In the genomic region with DNA sequence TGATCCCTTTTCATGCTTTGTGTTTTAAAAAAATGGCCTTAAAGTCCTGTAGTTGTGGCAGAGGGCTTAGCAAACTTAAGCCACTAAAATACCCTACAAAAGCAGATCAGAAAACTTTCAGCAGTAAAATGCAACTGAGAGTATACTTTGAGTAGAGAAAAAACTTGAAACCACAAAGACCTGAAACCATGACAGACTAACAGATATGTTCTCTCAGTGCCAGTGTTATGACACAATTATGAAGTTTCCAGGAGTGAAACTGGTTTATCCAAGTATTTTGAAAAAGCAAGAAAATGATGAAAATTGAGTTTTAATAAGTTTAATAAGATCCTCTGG, we compare ENCODE assay signal across 10 cellular contexts.
DNase-seq lines count a peak whose midpoint lies in the region; ATAC-seq and TF ChIP-seq lines count a peak whose summit lies in the region.
"Had no signal": no experiment of that assay in that cellular context is flagged by ENCODE, and none has a peak within 500 bp of the region (broad histone marks: within the 10 kb centered on the region; RNA-seq: fewer than 3 reads in every experiment).

No MANE protein-coding gene starts in this region.

- no peak overlapping the region for H2AK5ac ChIP-seq in trophoblast cell (ENCODE audit: low read length)

- H3K27ac ChIP-seq in hepatocyte (peak overlapping the region; percentile 5), trophoblast cell (ENCODE audit: low read depth, low read length) (no peak overlapping the region)

- H3K79me2 ChIP-seq in hepatocyte (peaks cover 89% of the 10 kb centered on the region), trophoblast cell (ENCODE audit: control insufficient read depth, insufficient read depth, low read length, poor library complexity) (no peaks in the 10 kb centered on the region)

- H3K4me1 ChIP-seq in hepatocyte (ENCODE audit: insufficient read depth) (peaks cover 19% of the 10 kb centered on the region), trophoblast cell (ENCODE audit: control insufficient read depth in 1 of 2, insufficient read depth in 2 of 2, low read length in 2 of 2) (peaks cover 0 to 5% of the 10 kb centered on the region in 2 experiments)

- ATAC-seq in GM18870 (IDR thresholded peaks at IDR 0.05; ENCODE audit: unreplicated experiment) (peak; percentile 90), GM21786 (IDR thresholded peaks at IDR 0.05; ENCODE audit: unreplicated experiment) (peak; percentile 91), HG03460 (IDR thresholded peaks at IDR 0.05; ENCODE audit: unreplicated experiment) (peak; percentile 82), SK-N-SH treated with all-trans-retinoic acid at 6 μM for 48 hours (no peak)

- DNase-seq in hepatocyte (ENCODE audit: low spot score) (no peak), inferior parietal cortex (ENCODE audit: extremely low spot score) (no peak), dedifferentiated amniotic fluid mesenchymal stem cell (ENCODE audit: extremely low spot score) (no peak), trophoblast cell (no peak)
- DNase-seq: GDM1 had no signal

- H3K18ac ChIP-seq in trophoblast cell (ENCODE audit: low read length) = no peak overlapping the region

- no peak overlapping the region for H3K23ac ChIP-seq in trophoblast cell (ENCODE audit: low read length)

- H3K4me3 ChIP-seq in hepatocyte (no peak overlapping the region), trophoblast cell (ENCODE audit: low read depth, low read length) (no peak overlapping the region)
- H3K4me3 ChIP-seq: skin epidermis had no signal

- no peaks in the 10 kb centered on the region for H4K20me1 ChIP-seq in hepatocyte (ENCODE audit: insufficient read depth, poor library complexity, severe bottlenecking)

- peaks cover 4% of the 10 kb centered on the region for H3K79me1 ChIP-seq in trophoblast cell (ENCODE audit: low read length)

- no peak overlapping the region for H2BK120ac ChIP-seq in trophoblast cell (ENCODE audit: insufficient read depth, low read length, poor library complexity)

- H2BK5ac ChIP-seq in trophoblast cell (ENCODE audit: low read depth, low read length, poor library complexity) = no peak overlapping the region

- H2BK12ac ChIP-seq in trophoblast cell (ENCODE audit: low read length) = no peak overlapping the region

- no peaks in the 10 kb centered on the region for H3K27me3 ChIP-seq in hepatocyte
- H3K27me3 ChIP-seq in trophoblast cell (ENCODE audit: insufficient read depth, low read length) = no peaks in the 10 kb centered on the region

- no peak overlapping the region for H3K4ac ChIP-seq in trophoblast cell (ENCODE audit: low read depth, low read length)

- H3K4me2 ChIP-seq in hepatocyte (no peak overlapping the region), trophoblast cell (ENCODE audit: low read length) (no peak overlapping the region)

- H3K9ac ChIP-seq in trophoblast cell (ENCODE audit: low read length) = no peak overlapping the region

- H4K91ac ChIP-seq in trophoblast cell (ENCODE audit: low read depth, low read length) = no peak overlapping the region

- H3K9me3 ChIP-seq in hepatocyte (ENCODE audit: low read depth) (no peaks in the 10 kb centered on the region), trophoblast cell (ENCODE audit: insufficient read depth, low read depth, low read length) (no peaks in the 10 kb centered on the region)

- H4K8ac ChIP-seq in trophoblast cell (ENCODE audit: low read depth, low read length) = no peak overlapping the region

- no peak for TF ChIP-seq CTCF in hepatocyte (IDR thresholded peaks at IDR 0.05; ENCODE audit: poor library complexity)

- H2AFZ ChIP-seq in hepatocyte (no peak overlapping the region), trophoblast cell (ENCODE audit: insufficient read depth, low read length, poor library complexity) (no peak overlapping the region)

- H3K14ac ChIP-seq in trophoblast cell (ENCODE audit: low read length) = no peak overlapping the region

- H4K12ac ChIP-seq in trophoblast cell (ENCODE audit: low read depth, low read length) = no peak overlapping the region

- H3K9me2 ChIP-seq in hepatocyte (replicated peaks; ENCODE audit: insufficient read depth) = no peaks in the 10 kb centered on the region

- no peaks in the 10 kb centered on the region for H3K36me3 ChIP-seq in hepatocyte (replicated peaks; ENCODE audit: insufficient read depth, low read depth)
- H3K36me3 ChIP-seq in trophoblast cell (ENCODE audit: control insufficient read depth in 1 of 2, insufficient read depth in 2 of 2, low read length in 2 of 2) = no peaks in the 10 kb centered on the region

TF ChIP-seq in SK-N-SH treated with all-trans-retinoic acid at 6 μM for 48 hours, 23 proteins besides CTCF, POLR2A, EP300 and RAD21 (continues in another document):
- TF ChIP-seq CSDC2 (CRISPR knock-in tag; IDR thresholded peaks at IDR 0.05) (no peak), ARNTL (CRISPR knock-in tag; IDR thresholded peaks at IDR 0.05; ENCODE audit: borderline replicate concordance, low read depth) (no peak), ZNF8 (CRISPR knock-in tag; IDR thresholded peaks at IDR 0.05) (no peak), PPARA (CRISPR knock-in tag; IDR thresholded peaks at IDR 0.05; ENCODE audit: borderline replicate concordance) (no peak), ZFP30 (CRISPR knock-in tag; IDR thresholded peaks at IDR 0.05) (no peak), SNAI2 (CRISPR knock-in tag; IDR thresholded peaks at IDR 0.05) (no peak), ESRRG (CRISPR knock-in tag; IDR thresholded peaks at IDR 0.05) (no peak), ISL1 (CRISPR knock-in tag; IDR thresholded peaks at IDR 0.05) (no peak), ZNF70 (CRISPR knock-in tag; IDR thresholded peaks at IDR 0.05) (no peak), ZFP3 (CRISPR knock-in tag; IDR thresholded peaks at IDR 0.05) (no peak), RARB (CRISPR knock-in tag; IDR thresholded peaks at IDR 0.05) (no peak), TCF4 (CRISPR knock-in tag; IDR thresholded peaks at IDR 0.05; ENCODE audit: borderline replicate concordance) (no peak), OSR1 (CRISPR knock-in tag; IDR thresholded peaks at IDR 0.05) (no peak), TOX (CRISPR knock-in tag; IDR thresholded peaks at IDR 0.05; ENCODE audit: borderline replicate concordance) (no peak)
- TF ChIP-seq, protein P1, sequence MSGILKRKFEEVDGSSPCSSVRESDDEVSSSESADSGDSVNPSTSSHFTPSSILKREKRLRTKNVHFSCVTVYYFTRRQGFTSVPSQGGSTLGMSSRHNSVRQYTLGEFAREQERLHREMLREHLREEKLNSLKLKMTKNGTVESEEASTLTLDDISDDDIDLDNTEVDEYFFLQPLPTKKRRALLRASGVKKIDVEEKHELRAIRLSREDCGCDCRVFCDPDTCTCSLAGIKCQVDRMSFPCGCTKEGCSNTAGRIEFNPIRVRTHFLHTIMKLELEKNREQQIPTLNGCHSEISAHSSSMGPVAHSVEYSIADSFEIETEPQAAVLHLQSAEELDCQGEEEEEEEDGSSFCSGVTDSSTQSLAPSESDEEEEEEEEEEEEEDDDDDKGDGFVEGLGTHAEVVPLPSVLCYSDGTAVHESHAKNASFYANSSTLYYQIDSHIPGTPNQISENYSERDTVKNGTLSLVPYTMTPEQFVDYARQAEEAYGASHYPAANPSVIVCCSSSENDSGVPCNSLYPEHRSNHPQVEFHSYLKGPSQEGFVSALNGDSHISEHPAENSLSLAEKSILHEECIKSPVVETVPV (CRISPR knock-in tag; IDR thresholded peaks at IDR 0.05) = no peak
- TF ChIP-seq, protein P2, sequence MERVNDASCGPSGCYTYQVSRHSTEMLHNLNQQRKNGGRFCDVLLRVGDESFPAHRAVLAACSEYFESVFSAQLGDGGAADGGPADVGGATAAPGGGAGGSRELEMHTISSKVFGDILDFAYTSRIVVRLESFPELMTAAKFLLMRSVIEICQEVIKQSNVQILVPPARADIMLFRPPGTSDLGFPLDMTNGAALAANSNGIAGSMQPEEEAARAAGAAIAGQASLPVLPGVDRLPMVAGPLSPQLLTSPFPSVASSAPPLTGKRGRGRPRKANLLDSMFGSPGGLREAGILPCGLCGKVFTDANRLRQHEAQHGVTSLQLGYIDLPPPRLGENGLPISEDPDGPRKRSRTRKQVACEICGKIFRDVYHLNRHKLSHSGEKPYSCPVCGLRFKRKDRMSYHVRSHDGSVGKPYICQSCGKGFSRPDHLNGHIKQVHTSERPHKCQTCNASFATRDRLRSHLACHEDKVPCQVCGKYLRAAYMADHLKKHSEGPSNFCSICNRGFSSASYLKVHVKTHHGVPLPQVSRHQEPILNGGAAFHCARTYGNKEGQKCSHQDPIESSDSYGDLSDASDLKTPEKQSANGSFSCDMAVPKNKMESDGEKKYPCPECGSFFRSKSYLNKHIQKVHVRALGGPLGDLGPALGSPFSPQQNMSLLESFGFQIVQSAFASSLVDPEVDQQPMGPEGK (CRISPR knock-in tag; IDR thresholded peaks at IDR 0.05; ENCODE audit: borderline replicate concordance) = no peak
- TF ChIP-seq, protein P3, sequence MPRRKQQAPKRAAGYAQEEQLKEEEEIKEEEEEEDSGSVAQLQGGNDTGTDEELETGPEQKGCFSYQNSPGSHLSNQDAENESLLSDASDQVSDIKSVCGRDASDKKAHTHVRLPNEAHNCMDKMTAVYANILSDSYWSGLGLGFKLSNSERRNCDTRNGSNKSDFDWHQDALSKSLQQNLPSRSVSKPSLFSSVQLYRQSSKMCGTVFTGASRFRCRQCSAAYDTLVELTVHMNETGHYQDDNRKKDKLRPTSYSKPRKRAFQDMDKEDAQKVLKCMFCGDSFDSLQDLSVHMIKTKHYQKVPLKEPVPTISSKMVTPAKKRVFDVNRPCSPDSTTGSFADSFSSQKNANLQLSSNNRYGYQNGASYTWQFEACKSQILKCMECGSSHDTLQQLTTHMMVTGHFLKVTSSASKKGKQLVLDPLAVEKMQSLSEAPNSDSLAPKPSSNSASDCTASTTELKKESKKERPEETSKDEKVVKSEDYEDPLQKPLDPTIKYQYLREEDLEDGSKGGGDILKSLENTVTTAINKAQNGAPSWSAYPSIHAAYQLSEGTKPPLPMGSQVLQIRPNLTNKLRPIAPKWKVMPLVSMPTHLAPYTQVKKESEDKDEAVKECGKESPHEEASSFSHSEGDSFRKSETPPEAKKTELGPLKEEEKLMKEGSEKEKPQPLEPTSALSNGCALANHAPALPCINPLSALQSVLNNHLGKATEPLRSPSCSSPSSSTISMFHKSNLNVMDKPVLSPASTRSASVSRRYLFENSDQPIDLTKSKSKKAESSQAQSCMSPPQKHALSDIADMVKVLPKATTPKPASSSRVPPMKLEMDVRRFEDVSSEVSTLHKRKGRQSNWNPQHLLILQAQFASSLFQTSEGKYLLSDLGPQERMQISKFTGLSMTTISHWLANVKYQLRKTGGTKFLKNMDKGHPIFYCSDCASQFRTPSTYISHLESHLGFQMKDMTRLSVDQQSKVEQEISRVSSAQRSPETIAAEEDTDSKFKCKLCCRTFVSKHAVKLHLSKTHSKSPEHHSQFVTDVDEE (CRISPR knock-in tag; IDR thresholded peaks at IDR 0.05) = no peak
